Comparison of ENCODE assay signal across 14 cellular contexts in the genomic region with DNA sequence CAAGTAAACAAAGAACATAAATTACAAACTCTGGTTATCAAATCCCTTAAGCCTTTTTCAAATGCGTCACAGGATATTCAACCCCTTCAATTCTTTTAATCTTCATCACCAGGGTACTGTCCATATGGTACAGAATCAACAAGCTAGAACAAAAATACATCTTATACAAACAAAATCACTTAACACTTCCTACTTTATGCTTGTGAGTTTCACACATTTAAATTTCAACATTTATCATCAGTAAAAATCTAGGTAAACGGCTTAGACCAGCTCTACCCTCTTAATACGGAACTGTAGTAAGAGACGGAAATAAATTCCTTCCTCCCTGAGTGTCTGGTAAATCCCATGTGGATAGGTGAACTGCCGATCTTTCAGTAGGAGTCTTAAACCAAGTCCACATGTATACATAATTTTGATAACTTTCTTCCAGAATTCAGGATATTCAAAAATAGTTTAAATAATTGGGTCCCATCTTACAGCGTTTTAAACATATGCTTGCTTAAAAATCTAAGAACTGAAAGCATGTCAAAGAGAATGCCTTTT. TPM values are rescaled to one million over a fixed set of nuclear protein-coding genes. Genes with fewer than 3 reads are reported as not detected.
DNase-seq lines count a peak whose midpoint lies in the region; ATAC-seq and TF ChIP-seq lines count a peak whose summit lies in the region.
"Had no signal": no experiment of that assay in that cellular context is flagged by ENCODE, and none has a peak within 500 bp of the region (broad histone marks: within the 10 kb centered on the region; RNA-seq: fewer than 3 reads in every experiment).

No MANE protein-coding gene starts in this region.

- CTCF ChIA-PET in mammary epithelial cell (lab: Charles Lee; ENCODE audit: low non-redundant PET), result no interaction called here
- CTCF ChIA-PET in activated CD8-positive, alpha-beta T cell treated with anti-CD3 and anti-CD28 coated beads for 36 hours (lab: Charles Lee), result no interaction called here

- no peaks in the 10 kb centered on the region for H3K27me3 ChIP-seq in skeletal muscle satellite cell (ENCODE audit: control insufficient read depth, insufficient read depth, low read length)
- peaks cover 34% of the 10 kb centered on the region for H3K27me3 ChIP-seq in mammary epithelial cell (ENCODE audit: insufficient read depth, low read length)
- H3K27me3 ChIP-seq: tibial nerve had no signal

- BruUV-seq in mammary epithelial cell (replicated peaks; lab: Mats Ljungman, UMichigan), result no TSS peak

- H3K9ac ChIP-seq in skeletal muscle satellite cell (ENCODE audit: low read depth, low read length), result peak overlapping the region; percentile 83
- no peak overlapping the region for H3K9ac ChIP-seq in mammary epithelial cell (ENCODE audit: insufficient read depth, low read length)

- WGBS in mammary epithelial cell (ENCODE audit: low coverage, missing lambda C conversion rate), result 27% methylated on average over 6 of the region's 6 CpGs

- POLR2A ChIA-PET in activated CD8-positive, alpha-beta T cell treated with anti-CD3 and anti-CD28 coated beads for 36 hours (lab: Charles Lee), result no interaction called here

- no peaks in the 10 kb centered on the region for H3K79me2 ChIP-seq in mammary epithelial cell (ENCODE audit: insufficient read depth, low read length)

- H3K4me2 ChIP-seq in skeletal muscle satellite cell (ENCODE audit: low read length) (peak overlapping the region; percentile 99), mammary epithelial cell (ENCODE audit: insufficient read depth, low read depth, low read length) (no peak overlapping the region)

- no peaks in the 10 kb centered on the region for H3K36me3 Mint-ChIP-seq in glutamatergic neuron (ENCODE audit: unreplicated experiment)
- no peaks in the 10 kb centered on the region for H3K36me3 Mint-ChIP-seq in activated CD8-positive, alpha-beta T cell treated with anti-CD3 and anti-CD28 coated beads for 36 hours (ENCODE audit: low read depth)

- H3K4me3 Mint-ChIP-seq in glutamatergic neuron (ENCODE audit: unreplicated experiment), result peak overlapping the region; percentile 98
- no peak overlapping the region for H3K4me3 Mint-ChIP-seq in activated CD8-positive, alpha-beta T cell treated with anti-CD3 and anti-CD28 coated beads for 36 hours

- peaks cover 4% of the 10 kb centered on the region for H3K9me3 Mint-ChIP-seq in glutamatergic neuron (ENCODE audit: unreplicated experiment)
- H3K9me3 Mint-ChIP-seq in activated CD8-positive, alpha-beta T cell treated with anti-CD3 and anti-CD28 coated beads for 36 hours, result no peaks in the 10 kb centered on the region

- no peak overlapping the region for H3K27ac ChIP-seq in mammary epithelial cell (ENCODE audit: insufficient read depth, low read depth, low read length)
- H3K27ac ChIP-seq: epithelial cell of prostate, tibial nerve had no signal

- in situ Hi-C loops in mammary epithelial cell (cut with MboI; ENCODE audit: low sequenced_read_pairs in 2 of 2), result no loop called here

- intact Hi-C loops in mammary epithelial cell (cut with micrococcal nuclease), result no loop called here
- intact Hi-C loops in activated CD8-positive, alpha-beta T cell treated with anti-CD3 and anti-CD28 coated beads for 36 hours (cut with micrococcal nuclease), result no loop called here

- no peak overlapping the region for H3K27ac Mint-ChIP-seq in glutamatergic neuron (ENCODE audit: unreplicated experiment)
- no peak overlapping the region for H3K27ac Mint-ChIP-seq in activated CD8-positive, alpha-beta T cell treated with anti-CD3 and anti-CD28 coated beads for 36 hours

- peak; percentile 6 for DNase-seq in NCI-H2227 (lab: John Stamatoyannopoulos, UW; ENCODE audit: unreplicated experiment)
- no peak for DNase-seq in NCI-H2227 treated with DMSO at 0.1 percent for 48 hours (lab: John Stamatoyannopoulos, UW)
- peak; percentile 6 for DNase-seq in SK-N-DZ (ENCODE audit: low spot score)
- no peak for DNase-seq in glutamatergic neuron
- DNase-seq in mammary epithelial cell, result no peak
- no peak for DNase-seq in activated CD8-positive, alpha-beta T cell treated with anti-CD3 and anti-CD28 coated beads for 36 hours
- DNase-seq: EL, Kasumi-1, NCI-H774, occipital lobe had no signal

- dilution Hi-C loops in mammary epithelial cell (cut with HindIII; ENCODE audit: low sequenced_read_pairs), result no loop called here

- H2AFZ ChIP-seq in mammary epithelial cell (ENCODE audit: low read depth, low read length), result no peak overlapping the region

- no peaks in the 10 kb centered on the region for H4K20me1 ChIP-seq in mammary epithelial cell (ENCODE audit: insufficient read depth, low read length)

- H3K9me3 ChIP-seq in skeletal muscle satellite cell (replicated peaks; ENCODE audit: low read length) (no peaks in the 10 kb centered on the region), mammary epithelial cell (replicated peaks; ENCODE audit: insufficient read depth, low read length) (no peaks in the 10 kb centered on the region)

- H3K4me1 ChIP-seq in skeletal muscle satellite cell (ENCODE audit: control insufficient read depth, insufficient read depth, low read length) (no peaks in the 10 kb centered on the region), mammary epithelial cell (ENCODE audit: insufficient read depth, low read length) (peaks cover 5% of the 10 kb centered on the region)

- peak overlapping the region; percentile 84 for H3K4me3 ChIP-seq in skeletal muscle satellite cell (ENCODE audit: low read length)
- H3K4me3 ChIP-seq in mammary epithelial cell (replicated peaks in 1 of 3; ENCODE audit: insufficient read depth in 1 of 3, low read depth in 2 of 3, low read length in 3 of 3), result no peak overlapping the region

- H3K27me3 Mint-ChIP-seq in glutamatergic neuron (ENCODE audit: unreplicated experiment), result peaks cover 6% of the 10 kb centered on the region
- H3K27me3 Mint-ChIP-seq in activated CD8-positive, alpha-beta T cell treated with anti-CD3 and anti-CD28 coated beads for 36 hours, result peaks cover 62% of the 10 kb centered on the region

- no peak for ATAC-seq in GM19452 (IDR thresholded peaks at IDR 0.05; ENCODE audit: unreplicated experiment)
- ATAC-seq in activated CD8-positive, alpha-beta T cell treated with anti-CD3 and anti-CD28 coated beads for 36 hours, result no peak

- no peaks in the 10 kb centered on the region for H3K4me1 Mint-ChIP-seq in glutamatergic neuron (ENCODE audit: low read depth, unreplicated experiment)
- peaks cover 4% of the 10 kb centered on the region for H3K4me1 Mint-ChIP-seq in activated CD8-positive, alpha-beta T cell treated with anti-CD3 and anti-CD28 coated beads for 36 hours (ENCODE audit: low read depth)

- TF ChIP-seq CTCF in glutamatergic neuron (IDR thresholded peaks at IDR 0.05; ENCODE audit: partially characterized antibody, unreplicated experiment) (no peak), mammary epithelial cell (conservative IDR thresholded peaks at IDR 0.05 in 1 of 2, IDR thresholded peaks at IDR 0.05 in 1 of 2; ENCODE audit: extremely low read depth in 1 of 2, insufficient read depth in 1 of 2, low read depth in 1 of 2, low read length in 2 of 2) (no peak)
- TF ChIP-seq CTCF in activated CD8-positive, alpha-beta T cell treated with anti-CD3 and anti-CD28 coated beads for 36 hours (IDR thresholded peaks at IDR 0.05), result no peak

- H3K36me3 ChIP-seq in skeletal muscle satellite cell (ENCODE audit: insufficient read depth, low read length) (no peaks in the 10 kb centered on the region), mammary epithelial cell (ENCODE audit: insufficient read depth, low read length) (no peaks in the 10 kb centered on the region)
- H3K36me3 ChIP-seq: tibial nerve had no signal

RNA-seq across cellular contexts. Expression of a gene that starts 1.0 kb away (rescaled TPM):
- polyA plus RNA-seq in SK-N-DZ (2014; cell fraction: cytosol; rRNA removed), result 3.8 and 5.5 TPM in 2 replicates
- polyA plus RNA-seq in SK-N-DZ (2014; cell fraction: nucleus; rRNA removed), result 2.6 and 5.8 TPM in 2 replicates
- 1.1 TPM for total RNA-seq in glutamatergic neuron (ENCODE audit: unreplicated experiment)
- 0.51 and 1.3 TPM in 2 replicates for total RNA-seq in skeletal muscle satellite cell (2012; rRNA removed)
- total RNA-seq in mammary epithelial cell, result under 1 TPM in 1 of 2 donors, not detected in 1; 0.17 TPM
- not detected for polyA plus RNA-seq in mammary epithelial cell
- polyA minus RNA-seq in mammary epithelial cell, result not detected
- total RNA-seq in activated CD8-positive, alpha-beta T cell treated with anti-CD3 and anti-CD28 coated beads for 36 hours, result not detected

RNA-seq across cellular contexts. Expression of a gene that starts 58.2 kb away (rescaled TPM):
- 8.4 and 11.6 TPM in 2 replicates for polyA plus RNA-seq in SK-N-DZ (2014; cell fraction: cytosol; rRNA removed)
- 17.0 and 19.7 TPM in 2 replicates for polyA plus RNA-seq in SK-N-DZ (2014; cell fraction: nucleus; rRNA removed)
- 15.7 TPM for total RNA-seq in glutamatergic neuron (ENCODE audit: unreplicated experiment)
- 37.0 and 37.8 TPM in 2 replicates for total RNA-seq in skeletal muscle satellite cell (2012; rRNA removed)
- total RNA-seq in mammary epithelial cell, result 10 to 100 TPM; 36.5 to 48.3 TPM
- polyA plus RNA-seq in mammary epithelial cell, result 18.2 TPM
- polyA minus RNA-seq in mammary epithelial cell, result 14.2 TPM
- 10 to 100 TPM in 1 of 2 experiments, 1 to 10 TPM in 1; 9.8 to 10.1 TPM for total RNA-seq in activated CD8-positive, alpha-beta T cell treated with anti-CD3 and anti-CD28 coated beads for 36 hours

RNA-seq across cellular contexts. Expression of a gene that starts 58.6 kb away (rescaled TPM):
- polyA plus RNA-seq in SK-N-DZ (2014; cell fraction: cytosol; rRNA removed), result 34.3 and 40.0 TPM in 2 replicates
- polyA plus RNA-seq in SK-N-DZ (2014; cell fraction: nucleus; rRNA removed), result 12.5 and 18.6 TPM in 2 replicates
- 18.6 TPM for total RNA-seq in glutamatergic neuron (ENCODE audit: unreplicated experiment)
- total RNA-seq in skeletal muscle satellite cell (2012; rRNA removed), result 19.0 and 26.4 TPM in 2 replicates
- total RNA-seq in mammary epithelial cell, result 10 to 100 TPM; 26.5 to 35.6 TPM
- polyA plus RNA-seq in mammary epithelial cell, result 20.8 TPM
- 18.2 TPM for polyA minus RNA-seq in mammary epithelial cell
- total RNA-seq in activated CD8-positive, alpha-beta T cell treated with anti-CD3 and anti-CD28 coated beads for 36 hours, result 10 to 100 TPM; 15.3 to 17.4 TPM

RNA-seq across cellular contexts. Expression of a gene that starts 59.5 kb away (rescaled TPM):
- 14.6 and 19.7 TPM in 2 replicates for polyA plus RNA-seq in SK-N-DZ (2014; cell fraction: cytosol; rRNA removed)
- 16.9 and 22.5 TPM in 2 replicates for polyA plus RNA-seq in SK-N-DZ (2014; cell fraction: nucleus; rRNA removed)
- total RNA-seq in glutamatergic neuron (ENCODE audit: unreplicated experiment), result 12.8 TPM
- total RNA-seq in skeletal muscle satellite cell (2012; rRNA removed), result 19.0 and 20.8 TPM in 2 replicates
- 10 to 100 TPM in 1 of 2 donors, 1 to 10 TPM in 1; 6.3 to 11.0 TPM for total RNA-seq in mammary epithelial cell
- polyA plus RNA-seq in mammary epithelial cell, result 5.6 TPM
- polyA minus RNA-seq in mammary epithelial cell, result 10.6 TPM
- 1 to 10 TPM; 5.7 to 6.4 TPM for total RNA-seq in activated CD8-positive, alpha-beta T cell treated with anti-CD3 and anti-CD28 coated beads for 36 hours

Comparison
In these comparisons a context has a peak if more than half of its experiments do, and no peak if none do; other contexts are left out.
1. DNase-seq: peak in NCI-H2227 (single experiment) and SK-N-DZ (single experiment); none in NCI-H2227 treated with DMSO at 0.1 percent for 48 hours (single experiment), glutamatergic neuron (single experiment), mammary epithelial cell (single experiment) and activated CD8-positive, alpha-beta T cell treated with anti-CD3 and anti-CD28 coated beads for 36 hours (single experiment).